In genomic region chr7:3682028-3682712, GRCh38 we compare ENCODE assay signal across 1 cellular context.
TF ChIP-seq lines count a peak whose summit lies in the region.

No MANE protein-coding gene starts in this region.

TF ChIP-seq in GM23338, 12 proteins besides CTCF, POLR2A, EP300 and RAD21 (continued from another document):
- no peak for TF ChIP-seq ZNF462 (CRISPR knock-in tag; IDR thresholded peaks at IDR 0.05)
